Comparison of ENCODE assay signal across 12 cellular contexts in the genomic region with DNA sequence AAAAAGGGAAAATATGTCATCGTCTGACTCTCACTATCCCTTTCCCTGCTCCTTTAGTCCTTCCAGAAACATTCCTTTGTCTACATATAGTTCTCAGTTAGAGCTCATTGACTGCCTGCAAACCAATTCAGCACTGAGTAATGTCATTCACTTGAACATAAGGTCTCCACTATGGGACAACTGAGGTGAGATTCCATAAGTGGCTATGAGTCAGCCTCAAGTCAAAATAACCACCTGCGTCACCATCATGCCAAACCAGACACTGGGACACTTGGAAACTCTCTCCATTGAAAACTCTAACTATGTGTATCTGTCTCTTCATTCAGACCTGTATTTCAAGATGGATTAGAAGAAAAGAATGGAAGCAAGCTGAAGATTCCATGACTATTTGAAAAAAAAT.
DNase-seq lines count a peak whose midpoint lies in the region; ATAC-seq and TF ChIP-seq lines count a peak whose summit lies in the region.
"Had no signal": no experiment of that assay in that cellular context is flagged by ENCODE, and none has a peak within 500 bp of the region (broad histone marks: within the 10 kb centered on the region; RNA-seq: fewer than 3 reads in every experiment).

No MANE protein-coding gene starts in this region.

- POLR2A ChIA-PET in PC-3 (lab: Charles Lee; ENCODE audit: unreplicated experiment), result no interaction called here

- H3K9ac ChIP-seq in PC-3 (ENCODE audit: low read length) (no peak overlapping the region), smooth muscle cell (ENCODE audit: low read depth) (no peak overlapping the region)

- H3F3A ChIP-seq in PC-3 (ENCODE audit: low read length, unreplicated experiment) (no peaks in the 10 kb centered on the region), smooth muscle cell (ENCODE audit: low read depth) (no peaks in the 10 kb centered on the region)

- TF ChIP-seq CTCF in PC-3 (conservative IDR thresholded peaks at IDR 0.05; ENCODE audit: low read depth, low read length), result no peak
- no peak for TF ChIP-seq CTCF in smooth muscle cell (IDR thresholded peaks at IDR 0.05; ENCODE audit: borderline replicate concordance, insufficient read depth, poor library complexity, severe bottlenecking)

- no peaks in the 10 kb centered on the region for H3K79me2 ChIP-seq in PC-3 (ENCODE audit: low read length)
- no peaks in the 10 kb centered on the region for H3K79me2 ChIP-seq in smooth muscle cell (ENCODE audit: low read depth)

- WGBS in smooth muscle cell (ENCODE audit: low lambda C conversion rate), result 67% methylated on average over 2 of the region's 2 CpGs

- ATAC-seq in PC-3 (no peak), left lobe of liver (no peak), GM18861 (IDR thresholded peaks at IDR 0.05; ENCODE audit: unreplicated experiment) (no peak)

- H2AFZ ChIP-seq in PC-3 (ENCODE audit: low read length), result no peak overlapping the region
- H2AFZ ChIP-seq in smooth muscle cell (ENCODE audit: low read depth), result no peak overlapping the region

- H4K20me1 ChIP-seq in PC-3 (ENCODE audit: low read length), result no peaks in the 10 kb centered on the region
- H4K20me1 ChIP-seq in smooth muscle cell (ENCODE audit: low read depth), result no peaks in the 10 kb centered on the region

- peak; percentile 48 for DNase-seq in DMS53 treated with DMSO at 0.1 percent for 48 hours (lab: John Stamatoyannopoulos, UW; ENCODE audit: unreplicated experiment)
- peak; percentile 46 for DNase-seq in PC-3
- peak; percentile 70 for DNase-seq in islet precursor cell
- no peak for DNase-seq in smooth muscle cell (lab: John Stamatoyannopoulos, UW; ENCODE audit: unreplicated experiment)
- no peak for DNase-seq in left lobe of liver (ENCODE audit: low spot score)
- DNase-seq in amniotic stem cell (lab: John Stamatoyannopoulos, UW), result no peak
- DNase-seq: Caco-2; CD8-positive, alpha-beta memory T cell; DMS79; GOT3; H9 had no signal

- 0 out of 2 replicates have a peak overlapping the region, but pooled peaks have one; percentile 11 for H3K27ac ChIP-seq in PC-3 (ENCODE audit: low read length)
- peak overlapping the region; percentile 84 for H3K27ac ChIP-seq in smooth muscle cell (ENCODE audit: low read depth)

- H3K27me3 ChIP-seq in PC-3 (ENCODE audit: low read length) (no peaks in the 10 kb centered on the region), smooth muscle cell (ENCODE audit: low read depth) (no peaks in the 10 kb centered on the region)

- peaks cover 42% of the 10 kb centered on the region for H3K4me1 ChIP-seq in PC-3 (ENCODE audit: insufficient read depth, low read length)
- no peaks in the 10 kb centered on the region for H3K4me1 ChIP-seq in smooth muscle cell (ENCODE audit: low read depth)
- H3K4me1 ChIP-seq: Caco-2 had no signal

- H3K36me3 ChIP-seq in PC-3 (ENCODE audit: low read depth, low read length), result no peaks in the 10 kb centered on the region
- H3K36me3 ChIP-seq in smooth muscle cell (ENCODE audit: low read depth), result no peaks in the 10 kb centered on the region

- no peaks in the 10 kb centered on the region for H3K9me2 ChIP-seq in PC-3 (replicated peaks; ENCODE audit: low read length)

- no peak overlapping the region for H3K4me2 ChIP-seq in PC-3 (ENCODE audit: low read length)
- no peak overlapping the region for H3K4me2 ChIP-seq in smooth muscle cell

- intact Hi-C loops in PC-3 (cut with micrococcal nuclease), result no loop called here

- H3K9me3 ChIP-seq in PC-3 (ENCODE audit: low read length) (no peaks in the 10 kb centered on the region), smooth muscle cell (replicated peaks; ENCODE audit: low read depth) (no peaks in the 10 kb centered on the region)
- H3K9me3 ChIP-seq: Caco-2 had no signal

- H3K4me3 ChIP-seq in PC-3 (ENCODE audit: low read length) (no peak overlapping the region), smooth muscle cell (no peak overlapping the region)

- CTCF ChIA-PET in PC-3 (lab: Charles Lee), result no interaction called here

- BruUV-seq in PC-3 (replicated peaks; lab: Mats Ljungman, UMichigan), result no TSS peak

Comparison
In these comparisons a context has a peak if more than half of its experiments do, and no peak if none do; other contexts are left out.
1. DNase-seq: peak in DMS53 treated with DMSO at 0.1 percent for 48 hours (single experiment), PC-3 (single experiment) and islet precursor cell (single experiment); none in smooth muscle cell (single experiment), left lobe of liver (single experiment) and amniotic stem cell (single experiment).